21 cellular contexts compared by ENCODE assay signal in genomic region chr16:4460936-4461249, GRCh38. TPM values are rescaled to one million over a fixed set of nuclear protein-coding genes. Genes with fewer than 3 reads are reported as not detected.
DNase-seq lines count a peak whose midpoint lies in the region; ATAC-seq lines count a peak whose summit lies in the region.
"Had no signal": no experiment of that assay in that cellular context is flagged by ENCODE, and none has a peak within 500 bp of the region (broad histone marks: within the 10 kb centered on the region; RNA-seq: fewer than 3 reads in every experiment).

No MANE protein-coding gene starts in this region.

- H3K27me3 ChIP-seq in CD4-positive, alpha-beta memory T cell (ENCODE audit: insufficient read depth, low read length) = no peaks in the 10 kb centered on the region
- H3K27me3 ChIP-seq: foreskin keratinocyte, thyroid gland had no signal

- no peaks in the 10 kb centered on the region for H3K9me3 Mint-ChIP-seq in CD4-positive, alpha-beta memory T cell
- H3K9me3 Mint-ChIP-seq in activated T-helper 2 cell treated with anti-CD3 and anti-CD28 coated beads, Interferon-gamma antibody, Interleukin-2, Interleukin-4, amounts not matched to agents 10 μg/mL and 5 μg/mL and 100 μg/mL, durations not matched to agents 14 hours and 24 hours and 36 hours = no peaks in the 10 kb centered on the region
- H3K9me3 Mint-ChIP-seq in naive thymus-derived CD8-positive, alpha-beta T cell = no peaks in the 10 kb centered on the region
- H3K9me3 Mint-ChIP-seq: activated T-helper 17 cell treated with anti-CD3 and anti-CD28 coated beads, Interleukin-2, amount 50 U/mL, for 72 hours; naive thymus-derived CD4-positive, alpha-beta T cell had no signal

- peaks cover 25% of the 10 kb centered on the region for H3K4me1 ChIP-seq in CD4-positive, alpha-beta memory T cell (ENCODE audit: insufficient read depth, low read length)
- H3K4me1 ChIP-seq: thyroid gland had no signal

- H3K27ac ChIP-seq in CD4-positive, alpha-beta memory T cell (ENCODE audit: low read depth, low read length) = no peak overlapping the region
- H3K27ac ChIP-seq: foreskin keratinocyte, thyroid gland had no signal

- peaks cover 15 to 37% (median 16%) of the 10 kb centered on the region in 4 donors for H3K4me1 Mint-ChIP-seq in CD4-positive, alpha-beta memory T cell
- H3K4me1 Mint-ChIP-seq in activated T-helper 2 cell treated with anti-CD3 and anti-CD28 coated beads, Interferon-gamma antibody, Interleukin-2, Interleukin-4, amounts not matched to agents 10 μg/mL and 5 μg/mL and 100 μg/mL, durations not matched to agents 14 hours and 24 hours and 36 hours (ENCODE audit: low read depth) = peaks cover 11% of the 10 kb centered on the region
- H3K4me1 Mint-ChIP-seq in naive thymus-derived CD8-positive, alpha-beta T cell = peaks cover 7 to 27% (median 19%) of the 10 kb centered on the region in 4 donors

- H3K36me3 Mint-ChIP-seq in CD4-positive, alpha-beta memory T cell = peaks cover 15 to 46% of the 10 kb centered on the region in 2 donors
- peaks cover 46% of the 10 kb centered on the region for H3K36me3 Mint-ChIP-seq in activated T-helper 2 cell treated with anti-CD3 and anti-CD28 coated beads, Interferon-gamma antibody, Interleukin-2, Interleukin-4, amounts not matched to agents 10 μg/mL and 5 μg/mL and 100 μg/mL, durations not matched to agents 14 hours and 24 hours and 36 hours (ENCODE audit: low read depth)
- H3K36me3 Mint-ChIP-seq in naive thymus-derived CD8-positive, alpha-beta T cell = peaks cover 0 to 77% (median 5%) of the 10 kb centered on the region in 3 donors

- intact Hi-C loops in CD4-positive, alpha-beta memory T cell (cut with micrococcal nuclease) = no loop called here
- intact Hi-C loops in activated T-helper 2 cell treated with anti-CD3 and anti-CD28 coated beads, Interferon-gamma antibody, Interleukin-2, Interleukin-4, amounts not matched to agents 10 μg/mL and 5 μg/mL and 100 μg/mL, durations not matched to agents 14 hours and 24 hours and 36 hours (cut with micrococcal nuclease) = no loop called here

- H3K9me3 ChIP-seq in CD4-positive, alpha-beta memory T cell (ENCODE audit: control insufficient read depth in 1 of 2, low read length in 2 of 2) = no peaks in the 10 kb centered on the region
- H3K9me3 ChIP-seq: thyroid gland had no signal

- H3K27ac Mint-ChIP-seq in CD4-positive, alpha-beta memory T cell = peak overlapping the region in 4 of 7 donors; percentile 13 to 85 (median 55)
- peak overlapping the region; percentile 47 for H3K27ac Mint-ChIP-seq in activated T-helper 2 cell treated with anti-CD3 and anti-CD28 coated beads, Interferon-gamma antibody, Interleukin-2, Interleukin-4, amounts not matched to agents 10 μg/mL and 5 μg/mL and 100 μg/mL, durations not matched to agents 14 hours and 24 hours and 36 hours
- peak overlapping the region in 9 of 10 donors; percentile 28 to 87 (median 72) for H3K27ac Mint-ChIP-seq in naive thymus-derived CD8-positive, alpha-beta T cell
- H3K27ac Mint-ChIP-seq: activated T-helper 17 cell treated with anti-CD3 and anti-CD28 coated beads, Interleukin-2, amount 50 U/mL, for 72 hours had no signal

- H3K4me3 ChIP-seq in CD4-positive, alpha-beta memory T cell (ENCODE audit: low read length in 2 of 2) = no peak overlapping the region
- H3K4me3 ChIP-seq: thyroid gland had no signal

- DNase-seq in NCI-H2227 (lab: John Stamatoyannopoulos, UW; ENCODE audit: unreplicated experiment) (peak; percentile 62), NCI-H2227 treated with DMSO at 0.1 percent for 48 hours (lab: John Stamatoyannopoulos, UW) (no peak), mesenteric fat pad (ENCODE audit: low spot score) (no peak), COR-L47 (lab: John Stamatoyannopoulos, UW) (no peak)
- DNase-seq in CD4-positive, alpha-beta memory T cell = no peak
- no peak for DNase-seq in activated T-helper 2 cell treated with anti-CD3 and anti-CD28 coated beads, Interferon-gamma antibody, Interleukin-2, Interleukin-4, amounts not matched to agents 10 μg/mL and 5 μg/mL and 100 μg/mL, durations not matched to agents 14 hours and 24 hours and 36 hours (ENCODE audit: low spot score)
- DNase-seq in naive thymus-derived CD8-positive, alpha-beta T cell = no peak
- DNase-seq: 8988T; activated CD4-positive, alpha-beta T cell treated with anti-CD3 and anti-CD28 coated beads for 4 hours; DMS79; effector CD4-positive, alpha-beta T cell; erythroblast; foreskin keratinocyte; left colon; NCI-H1436 treated with DMSO at 0.1 percent for 48 hours; NCI-H510A treated with DMSO at 0.1 percent for 48 hours; NK-92 treated with Interleukin-12 subunit alpha and Interleukin-12 subunit beta, amount 100 ng/mL, for 24 hours; thyroid gland had no signal

- ATAC-seq in naive thymus-derived CD8-positive, alpha-beta T cell = no peak
- ATAC-seq in GM18511 (IDR thresholded peaks at IDR 0.05; ENCODE audit: unreplicated experiment) = no peak
- ATAC-seq: activated T-helper 17 cell treated with anti-CD3 and anti-CD28 coated beads, Interleukin-2, amount 50 U/mL, for 72 hours; foreskin keratinocyte; naive thymus-derived CD4-positive, alpha-beta T cell had no signal

- H3K36me3 ChIP-seq in CD4-positive, alpha-beta memory T cell (ENCODE audit: insufficient read depth, low read length) = peaks cover 30% of the 10 kb centered on the region

- no peak overlapping the region for H3K4me3 Mint-ChIP-seq in CD4-positive, alpha-beta memory T cell
- no peak overlapping the region for H3K4me3 Mint-ChIP-seq in activated T-helper 2 cell treated with anti-CD3 and anti-CD28 coated beads, Interferon-gamma antibody, Interleukin-2, Interleukin-4, amounts not matched to agents 10 μg/mL and 5 μg/mL and 100 μg/mL, durations not matched to agents 14 hours and 24 hours and 36 hours (ENCODE audit: low read depth)
- peak overlapping the region in 1 of 10 donors; percentile 20 for H3K4me3 Mint-ChIP-seq in naive thymus-derived CD8-positive, alpha-beta T cell
- H3K4me3 Mint-ChIP-seq: activated T-helper 17 cell treated with anti-CD3 and anti-CD28 coated beads, Interleukin-2, amount 50 U/mL, for 72 hours had no signal

- no peaks in the 10 kb centered on the region for H3K27me3 Mint-ChIP-seq in CD4-positive, alpha-beta memory T cell
- no peaks in the 10 kb centered on the region for H3K27me3 Mint-ChIP-seq in activated T-helper 2 cell treated with anti-CD3 and anti-CD28 coated beads, Interferon-gamma antibody, Interleukin-2, Interleukin-4, amounts not matched to agents 10 μg/mL and 5 μg/mL and 100 μg/mL, durations not matched to agents 14 hours and 24 hours and 36 hours (ENCODE audit: low read depth)
- H3K27me3 Mint-ChIP-seq in naive thymus-derived CD8-positive, alpha-beta T cell = no peaks in the 10 kb centered on the region
- H3K27me3 Mint-ChIP-seq: activated T-helper 17 cell treated with anti-CD3 and anti-CD28 coated beads, Interleukin-2, amount 50 U/mL, for 72 hours; naive thymus-derived CD4-positive, alpha-beta T cell had no signal

- POLR2A ChIA-PET in CD4-positive, alpha-beta memory T cell (lab: Charles Lee; ENCODE audit: partially characterized antibody) = interaction anchor here (0.6 to 6.7 kb wide), 4 partner anchors 15 to 100 kb away, joined by 3 to 78 read pairs (median 10); partner anchors contain the start of genes CORO7, HMOX2 and NMRAL1
- POLR2A ChIA-PET in naive thymus-derived CD8-positive, alpha-beta T cell (lab: Charles Lee) = interaction anchor here (0.5 to 3.1 kb wide), 5 partner anchors 15 to 1353 kb away, joined by 5 to 11 read pairs (median 6); partner anchors contain the start of genes CDIP1 and HMOX2

- CTCF ChIA-PET in CD4-positive, alpha-beta memory T cell (lab: Charles Lee; ENCODE audit: partially characterized antibody) = interaction anchor here (0.8 to 3.8 kb wide), 9 partner anchors 11 to 163 kb away, joined by 3 to 13 read pairs (median 8); partner anchors contain the start of genes HMOX2 and MGRN1

RNA-seq across cellular contexts. Expression of gene NMRAL1, which starts 13.5 kb away (rescaled TPM):
- total RNA-seq in CD4-positive, alpha-beta memory T cell = 10 to 100 TPM; 61.6 to 61.8 TPM
- 10 to 100 TPM; 55.1 to 65.7 TPM for polyA plus RNA-seq in CD4-positive, alpha-beta memory T cell
- 30.7 and 35.2 TPM in 2 replicates for total RNA-seq in activated T-helper 2 cell treated with anti-CD3 and anti-CD28 coated beads, Interferon-gamma antibody, Interleukin-2, Interleukin-4, amounts not matched to agents 10 μg/mL and 5 μg/mL and 100 μg/mL, durations not matched to agents 14 hours and 24 hours and 36 hours
- 10 to 100 TPM; 53.7 to 63.1 TPM for total RNA-seq in naive thymus-derived CD8-positive, alpha-beta T cell
- polyA plus RNA-seq in naive thymus-derived CD8-positive, alpha-beta T cell = 10 to 100 TPM; 52.3 to 67.9 (median 62.9) TPM
- total RNA-seq in mesenteric fat pad = 23.4 TPM

RNA-seq across cellular contexts. Expression of gene HMOX2, which starts 15.3 kb away (rescaled TPM):
- 10 to 100 TPM; 64.1 to 72.4 TPM for total RNA-seq in CD4-positive, alpha-beta memory T cell
- polyA plus RNA-seq in CD4-positive, alpha-beta memory T cell = 100 to 1,000 TPM; 164 to 206 TPM
- total RNA-seq in activated T-helper 2 cell treated with anti-CD3 and anti-CD28 coated beads, Interferon-gamma antibody, Interleukin-2, Interleukin-4, amounts not matched to agents 10 μg/mL and 5 μg/mL and 100 μg/mL, durations not matched to agents 14 hours and 24 hours and 36 hours = 70.2 and 75.2 TPM in 2 replicates
- 10 to 100 TPM; 64.3 to 71.9 TPM for total RNA-seq in naive thymus-derived CD8-positive, alpha-beta T cell
- polyA plus RNA-seq in naive thymus-derived CD8-positive, alpha-beta T cell = 100 to 1,000 TPM; 123 to 210 (median 145) TPM
- 84.1 TPM for total RNA-seq in mesenteric fat pad

RNA-seq across cellular contexts. Expression of gene DNAJA3, which starts 35.2 kb away (rescaled TPM):
- total RNA-seq in CD4-positive, alpha-beta memory T cell = 10 to 100 TPM; 67.5 to 71.1 TPM
- polyA plus RNA-seq in CD4-positive, alpha-beta memory T cell = 10 to 100 TPM; 52.4 to 55.5 TPM
- total RNA-seq in activated T-helper 2 cell treated with anti-CD3 and anti-CD28 coated beads, Interferon-gamma antibody, Interleukin-2, Interleukin-4, amounts not matched to agents 10 μg/mL and 5 μg/mL and 100 μg/mL, durations not matched to agents 14 hours and 24 hours and 36 hours = 77.1 and 88.4 TPM in 2 replicates
- 10 to 100 TPM; 70.6 to 71.3 TPM for total RNA-seq in naive thymus-derived CD8-positive, alpha-beta T cell
- polyA plus RNA-seq in naive thymus-derived CD8-positive, alpha-beta T cell = 10 to 100 TPM; 43.4 to 64.8 (median 45.2) TPM
- 36.0 TPM for total RNA-seq in mesenteric fat pad

RNA-seq across cellular contexts. Expression of gene CORO7, which starts 44.5 kb away (rescaled TPM):
- total RNA-seq in CD4-positive, alpha-beta memory T cell = 100 to 1,000 TPM; 176 to 184 TPM
- 100 to 1,000 TPM in 1 of 2 donors, 10 to 100 TPM in 1; 48.2 to 139 TPM for polyA plus RNA-seq in CD4-positive, alpha-beta memory T cell
- 92.5 and 101 TPM in 2 replicates for total RNA-seq in activated T-helper 2 cell treated with anti-CD3 and anti-CD28 coated beads, Interferon-gamma antibody, Interleukin-2, Interleukin-4, amounts not matched to agents 10 μg/mL and 5 μg/mL and 100 μg/mL, durations not matched to agents 14 hours and 24 hours and 36 hours
- total RNA-seq in naive thymus-derived CD8-positive, alpha-beta T cell = 100 to 1,000 TPM; 161 to 169 TPM
- polyA plus RNA-seq in naive thymus-derived CD8-positive, alpha-beta T cell = 10 to 100 TPM; 44.6 to 79.9 (median 45.5) TPM
- total RNA-seq in mesenteric fat pad = 45.0 TPM
